Comparison of ENCODE assay signal across 18 cellular contexts in genomic region chr13:98386632-98387031, GRCh38.
DNase-seq lines count a peak whose midpoint lies in the region; ATAC-seq and TF ChIP-seq lines count a peak whose summit lies in the region.
"Had no signal": no experiment of that assay in that cellular context is flagged by ENCODE, and none has a peak within 500 bp of the region (broad histone marks: within the 10 kb centered on the region; RNA-seq: fewer than 3 reads in every experiment).

No MANE protein-coding gene starts in this region.

- no peaks in the 10 kb centered on the region for H3F3A ChIP-seq in MM.1S (ENCODE audit: insufficient read depth, low read length)

- H3K27me3 Mint-ChIP-seq in nephron (ENCODE audit: low read depth) (no peaks in the 10 kb centered on the region), glutamatergic neuron (ENCODE audit: unreplicated experiment) (peaks cover 6% of the 10 kb centered on the region)

- no peaks in the 10 kb centered on the region for H3K27me3 ChIP-seq in MM.1S (replicated peaks; ENCODE audit: insufficient read depth, low read length)
- H3K27me3 ChIP-seq in heart right ventricle = no peaks in the 10 kb centered on the region
- H3K27me3 ChIP-seq: foreskin keratinocyte, tibial artery had no signal

- H3K9me3 Mint-ChIP-seq in nephron (no peaks in the 10 kb centered on the region), glutamatergic neuron (ENCODE audit: unreplicated experiment) (peaks cover 13% of the 10 kb centered on the region)
- H3K9me3 Mint-ChIP-seq: H9, IgD-negative memory B cell had no signal

- H3K9ac ChIP-seq in MM.1S (ENCODE audit: low read length) = no peak overlapping the region

- ATAC-seq in heart right ventricle = no peak
- ATAC-seq: foreskin keratinocyte, left lobe of liver, sciatic nerve had no signal

- no peaks in the 10 kb centered on the region for H3K4me1 ChIP-seq in MM.1S (ENCODE audit: low read length)
- peaks cover 0 to 35% (median 11%) of the 10 kb centered on the region in 9 donors for H3K4me1 ChIP-seq in heart right ventricle
- H3K4me1 ChIP-seq: foreskin keratinocyte had no signal

- H3K4me3 Mint-ChIP-seq in nephron (no peak overlapping the region), glutamatergic neuron (ENCODE audit: unreplicated experiment) (no peak overlapping the region)
- H3K4me3 Mint-ChIP-seq: H9, IgD-negative memory B cell had no signal

- H3K36me3 Mint-ChIP-seq in nephron (ENCODE audit: low read depth) = peaks cover 90% of the 10 kb centered on the region
- H3K36me3 Mint-ChIP-seq in glutamatergic neuron (ENCODE audit: unreplicated experiment) = no peaks in the 10 kb centered on the region

- H3K79me2 ChIP-seq in MM.1S (ENCODE audit: low read length) = no peaks in the 10 kb centered on the region

- DNase-seq in DMS153 treated with DMSO at 0.1 percent for 48 hours (lab: John Stamatoyannopoulos, UW; ENCODE audit: unreplicated experiment) (peak; percentile 86), NCI-H1436 treated with DMSO at 0.1 percent for 48 hours (lab: John Stamatoyannopoulos, UW) (peak; percentile 90), NCI-H748 (lab: John Stamatoyannopoulos, UW; ENCODE audit: unreplicated experiment) (peak; percentile 98), MM.1S (no peak), heart right ventricle (no peak), glutamatergic neuron (no peak), Kasumi-1 (lab: John Stamatoyannopoulos, UW) (no peak)
- DNase-seq: activated CD4-positive, alpha-beta T cell treated with anti-CD3 and anti-CD28 coated beads for 4 hours; dermis blood vessel endothelial cell; H9; occipital lobe; stimulated activated naive CD4-positive, alpha-beta T cell; tibial artery had no signal

- H3K9me2 ChIP-seq in MM.1S (replicated peaks; ENCODE audit: insufficient read depth, low read length) = no peaks in the 10 kb centered on the region

- H3K4me1 Mint-ChIP-seq in nephron = peaks cover 48% of the 10 kb centered on the region
- peaks cover 14% of the 10 kb centered on the region for H3K4me1 Mint-ChIP-seq in glutamatergic neuron (ENCODE audit: low read depth, unreplicated experiment)
- H3K4me1 Mint-ChIP-seq: H9, IgD-negative memory B cell had no signal

- peak overlapping the region; percentile 16 to 56 (median 27) for H3K27ac Mint-ChIP-seq in nephron
- H3K27ac Mint-ChIP-seq in glutamatergic neuron (ENCODE audit: unreplicated experiment) = no peak overlapping the region
- H3K27ac Mint-ChIP-seq: IgD-negative memory B cell had no signal

- TF ChIP-seq CTCF in nephron (IDR thresholded peaks at IDR 0.05; ENCODE audit: unreplicated experiment in 3 of 3) (no peak), MM.1S (IDR thresholded peaks at IDR 0.05; ENCODE audit: low read length) (no peak), heart right ventricle (IDR thresholded peaks at IDR 0.05) (no peak), glutamatergic neuron (IDR thresholded peaks at IDR 0.05; ENCODE audit: partially characterized antibody, unreplicated experiment) (no peak)

- H3K27ac ChIP-seq in MM.1S (ENCODE audit: low read length) (no peak overlapping the region), heart right ventricle (no peak overlapping the region)
- H3K27ac ChIP-seq: foreskin keratinocyte, tibial artery had no signal

- H4K20me1 ChIP-seq in MM.1S (ENCODE audit: insufficient read depth, low read length) = no peaks in the 10 kb centered on the region

- no peak overlapping the region for H3K4me3 ChIP-seq in MM.1S (ENCODE audit: low read length)
- H3K4me3 ChIP-seq in heart right ventricle = no peak overlapping the region
- H3K4me3 ChIP-seq: tibial artery had no signal

- no peak overlapping the region for H3K4me2 ChIP-seq in MM.1S (ENCODE audit: low read depth, low read length)

- H3K36me3 ChIP-seq in MM.1S (replicated peaks; ENCODE audit: insufficient read depth, low read length) = no peaks in the 10 kb centered on the region
- H3K36me3 ChIP-seq in heart right ventricle = peaks cover 0 to 65% (median 7%) of the 10 kb centered on the region in 9 donors

- intact Hi-C loops in heart right ventricle (cut with DNase I) = loop anchor here in 1 of 10 donors (5.0 kb wide), 1 partner anchor 244 kb away; the partner anchor contains the start of gene FARP1

- H3K9me3 ChIP-seq in MM.1S (replicated peaks; ENCODE audit: insufficient read depth, low read length) (no peaks in the 10 kb centered on the region), heart right ventricle (no peaks in the 10 kb centered on the region)
- H3K9me3 ChIP-seq: tibial artery had no signal

- H2AFZ ChIP-seq in MM.1S (ENCODE audit: low read length) = no peak overlapping the region

- 84 to 91% methylated on average over 7 of the region's 7 CpGs for WGBS in heart right ventricle, 2 donors

Comparison
In these comparisons a context has a peak if more than half of its experiments do, and no peak if none do; other contexts are left out.
1. DNase-seq: peak in DMS153 treated with DMSO at 0.1 percent for 48 hours (single experiment), NCI-H1436 treated with DMSO at 0.1 percent for 48 hours (single experiment) and NCI-H748 (single experiment); none in MM.1S (single experiment), heart right ventricle (0 of 2), glutamatergic neuron (single experiment) and Kasumi-1 (0 of 2).